ENCODE assay signal across 8 cellular contexts in genomic region chr19:56594783-56595547, GRCh38. TPM values are rescaled to one million over a fixed set of nuclear protein-coding genes. Genes with fewer than 3 reads are reported as not detected.
A peak's percentile ranks its signal among the peaks of the same experiment; 100 is the strongest.
DNase-seq lines count a peak whose midpoint lies in the region; ATAC-seq and TF ChIP-seq lines count a peak whose summit lies in the region.

Gene ZNF71 (plus strand): TSS chr19:56595302. CDS start chr19:56601559, 6,257 bp downstream.

- CTCF ChIA-PET in AG04450 (lab: Charles Lee) = interaction anchor here (0.8 kb wide), 1 partner anchor 15 kb away, joined by 8 read pairs; no protein-coding TSS in a partner anchor

- H3K36me3 ChIP-seq in left lung = peaks cover 0 to 9% of the 10 kb centered on the region in 2 donors

- ATAC-seq in GM19023 (IDR thresholded peaks at IDR 0.05; ENCODE audit: unreplicated experiment) = peak; percentile 88
- peak; percentile 94 for ATAC-seq in HG03342 (IDR thresholded peaks at IDR 0.05; ENCODE audit: unreplicated experiment)
- peak; percentile 99 for ATAC-seq in left lung

- intact Hi-C loops in left lung (cut with DNase I) = no loop called here

- H3K4me3 ChIP-seq in AG04450 (ENCODE audit: low read depth, low read length) = peak within 1 kb of the TSS; percentile 92
- H3K4me3 ChIP-seq in left lung = peak within 1 kb of the TSS; percentile 58 to 86

- no peaks in the 10 kb centered on the region for H3K27me3 ChIP-seq in AG04450 (ENCODE audit: control insufficient read depth, insufficient read depth, low read length)
- no peaks in the 10 kb centered on the region for H3K27me3 ChIP-seq in left lung

- H3K9me3 ChIP-seq in AG04450 (ENCODE audit: control insufficient read depth, insufficient read depth, low read length) (peaks cover 34% of the 10 kb centered on the region), left lung (peaks cover 0 to 45% of the 10 kb centered on the region in 2 donors)

- peak; percentile 62 for DNase-seq in AG04450 (ENCODE audit: low read depth, low spot score)
- DNase-seq in NCI-H524 (lab: John Stamatoyannopoulos, UW) = peak; percentile 17 to 84
- DNase-seq in activated CD4-positive, alpha-beta T cell treated with anti-CD3 and anti-CD28 coated beads, Interleukin-2, amount 50 U/mL, for 1 hour = peak; percentile 85
- peak; percentile 92 for DNase-seq in dermis blood vessel endothelial cell
- DNase-seq in left lung = peak; percentile 89 to 95
- DNase-seq in stimulated activated CD4-positive, alpha-beta T cell treated with anti-CD3 and anti-CD28 coated beads, Interleukin-2, amount 100 ng/mL, for 24 hours = peak; percentile 89 to 90

- peaks cover 4 to 14% of the 10 kb centered on the region in 2 donors for H3K4me1 ChIP-seq in left lung

- POLR2A ChIA-PET in AG04450 (lab: Yijun Ruan, JAX) = interaction anchor here (0.6 to 1.3 kb wide), 6 partner anchors 57 to 1406 kb away, joined by 3 to 11 read pairs (median 6); partner anchors contain the start of gene ZNF583

- H3K27ac ChIP-seq in AG04450 (ENCODE audit: low read depth, low read length) (no peak within 1 kb of the TSS), left lung (peak within 1 kb of the TSS in 1 of 2 donors; percentile 64)

- TF ChIP-seq CTCF in AG04450 (IDR thresholded peaks at IDR 0.05; ENCODE audit: low read depth, low read length) = no peak
- no peak for TF ChIP-seq CTCF in left lung (IDR thresholded peaks at IDR 0.05)

RNA-seq across cellular contexts. Expression of gene ZNF71, which starts in this region (rescaled TPM):
- polyA plus RNA-seq in AG04450 (2011; rRNA removed) = 4.7 and 6.4 TPM in 2 replicates
- 6.8 and 8.3 TPM in 2 replicates for polyA minus RNA-seq in AG04450 (2011; rRNA and poly(A)+ RNA removed)
- 14.7 and 19.1 TPM in 2 replicates for total RNA-seq in dermis blood vessel endothelial cell
- total RNA-seq in left lung = 1 to 10 TPM; 5.6 to 6.4 TPM
